ENCODE assay signal across 19 cellular contexts in the genomic region with DNA sequence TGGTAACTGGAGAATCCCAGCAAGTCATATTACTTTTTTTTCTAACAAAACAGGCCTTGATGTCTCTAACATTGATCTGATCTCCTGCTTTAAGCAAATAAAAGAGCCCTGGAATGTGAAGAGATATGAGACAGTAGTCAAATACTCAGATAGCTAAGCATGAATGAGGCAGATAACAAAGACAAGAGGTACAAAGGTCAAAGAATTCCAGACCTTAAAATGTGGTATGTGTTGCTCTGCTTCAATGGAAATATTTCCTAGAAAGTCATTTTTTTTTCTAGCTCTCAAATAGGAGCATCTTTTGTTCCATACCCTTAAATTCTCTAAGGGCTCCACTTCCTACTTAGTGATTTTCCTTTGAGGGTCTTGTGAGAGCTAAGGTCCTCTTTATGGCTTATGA. TPM values are rescaled to one million over a fixed set of nuclear protein-coding genes. Genes with fewer than 3 reads are reported as not detected.
A peak's percentile ranks its signal among the peaks of the same experiment; 100 is the strongest.
DNase-seq lines count a peak whose midpoint lies in the region; ATAC-seq, FAIRE-seq and TF ChIP-seq lines count a peak whose summit lies in the region.
"Had no signal": no experiment of that assay in that cellular context is flagged by ENCODE, and none has a peak within 500 bp of the region (broad histone marks: within the 10 kb centered on the region; RNA-seq: fewer than 3 reads in every experiment).

No MANE protein-coding gene starts in this region.

- DNase-seq in HepG2 (ENCODE audit: low spot score) (peak; percentile 95), right lobe of liver (no peak), Panc1 (ENCODE audit: low read depth, low spot score) (no peak), mesendoderm (peak; percentile 29), T-cell (no peak), NCI-H1417 (lab: John Stamatoyannopoulos, UW) (no peak)
- no peak for DNase-seq in activated T-cell treated with anti-CD3 and anti-CD28 coated beads, Interleukin-2, amount 50 U/mL, for 48 hours
- DNase-seq: CD4-positive, alpha-beta memory T cell; DMS153; DND-41; EL; H9; IMR-90 had no signal

- no peak for TF ChIP-seq RAD21 in HepG2 (CRISPR knock-in tag; IDR thresholded peaks at IDR 0.05)

- no peak overlapping the region for H3K18ac ChIP-seq in mesendoderm (ENCODE audit: low read length)

- H3K27me3 Mint-ChIP-seq in T-cell, result no peaks in the 10 kb centered on the region
- H3K27me3 Mint-ChIP-seq: CD4-positive, alpha-beta memory T cell had no signal

- H3K56ac ChIP-seq in mesendoderm (ENCODE audit: low read length), result no peak overlapping the region

- H3K79me1 ChIP-seq in mesendoderm (ENCODE audit: low read length), result no peaks in the 10 kb centered on the region

- peaks cover 9 to 60% (median 48%) of the 10 kb centered on the region in 3 donors for H3K9me3 Mint-ChIP-seq in T-cell

- peak; percentile 70 for ATAC-seq in HepG2
- no peak for ATAC-seq in right lobe of liver
- ATAC-seq in Panc1, result no peak
- no peak for ATAC-seq in T-cell (replicated peaks in 1 of 4)
- ATAC-seq: GM12878 had no signal

- H3K36me3 Mint-ChIP-seq in T-cell, result peaks cover 43% of the 10 kb centered on the region

- no peaks in the 10 kb centered on the region for H3K36me3 ChIP-seq in HepG2 (replicated peaks in 1 of 2; ENCODE audit: control insufficient read depth in 1 of 2, insufficient read depth in 2 of 2, low read length in 2 of 2)
- no peaks in the 10 kb centered on the region for H3K36me3 ChIP-seq in right lobe of liver
- H3K36me3 ChIP-seq in Panc1 (ENCODE audit: control insufficient read depth, insufficient read depth, low read length), result no peaks in the 10 kb centered on the region
- no peaks in the 10 kb centered on the region for H3K36me3 ChIP-seq in mesendoderm (ENCODE audit: control insufficient read depth, insufficient read depth, low read length)

- H3K27me3 ChIP-seq in HepG2 (ENCODE audit: control insufficient read depth in 1 of 2, insufficient read depth in 2 of 2, low read length in 2 of 2), result no peaks in the 10 kb centered on the region
- no peaks in the 10 kb centered on the region for H3K27me3 ChIP-seq in right lobe of liver
- H3K27me3 ChIP-seq in Panc1 (ENCODE audit: control insufficient read depth, insufficient read depth, low read length), result no peaks in the 10 kb centered on the region
- no peaks in the 10 kb centered on the region for H3K27me3 ChIP-seq in mesendoderm (ENCODE audit: insufficient read depth, low read length, poor library complexity)
- H3K27me3 ChIP-seq: BLaER1 had no signal

- H3K9me3 ChIP-seq in HepG2 (ENCODE audit: low read length) (peaks cover 67% of the 10 kb centered on the region), right lobe of liver (peaks cover 0 to 15% (median 6%) of the 10 kb centered on the region in 4 donors), Panc1 (ENCODE audit: control insufficient read depth, insufficient read depth, low read depth, low read length) (peaks cover 6% of the 10 kb centered on the region; the same call in 1 of the 2 replicates)

- CTCF ChIA-PET in HepG2 (lab: Yijun Ruan, JAX; ENCODE audit: low intra/inter-chr PET ratio, low total read pairs) (no interaction called here), Panc1 (lab: Charles Lee) (no interaction called here), T-cell (lab: Charles Lee) (no interaction called here)

- H3K4me3 ChIP-seq in HepG2 (replicated peaks in 1 of 3; ENCODE audit: insufficient read depth in 1 of 3, low read depth in 2 of 3, low read length in 3 of 3), result no peak overlapping the region
- H3K4me3 ChIP-seq in right lobe of liver, result no peak overlapping the region
- H3K4me3 ChIP-seq in Panc1 (ENCODE audit: low read depth in 2 of 2, low read length in 2 of 2), result no peak overlapping the region
- H3K4me3 ChIP-seq in mesendoderm (ENCODE audit: low read length), result no peak overlapping the region
- H3K4me3 ChIP-seq: BLaER1, GM12878 had no signal

- no peak overlapping the region for H3K23ac ChIP-seq in mesendoderm (ENCODE audit: low read length)

- no peak overlapping the region for H2BK5ac ChIP-seq in mesendoderm (ENCODE audit: low read length)

- H3K4me2 ChIP-seq in HepG2 (ENCODE audit: low read depth, low read length) (no peak overlapping the region), mesendoderm (ENCODE audit: low read length) (no peak overlapping the region)
- H3K4me2 ChIP-seq: BLaER1 had no signal

- in situ Hi-C loops in HepG2 (cut with HindIII; ENCODE audit: extremely low pct_ligation_motif_present, low pct_unique_long_range_greater_than_20kb) (no loop called here), Panc1 (cut with HindIII; ENCODE audit: low pct_unique_long_range_greater_than_20kb, low sequenced_read_pairs) (no loop called here)

- H3K4ac ChIP-seq in mesendoderm (ENCODE audit: low read depth, low read length), result no peak overlapping the region

- H4K20me1 ChIP-seq in HepG2 (ENCODE audit: insufficient read depth, low read length), result no peaks in the 10 kb centered on the region
- H4K20me1 ChIP-seq: BLaER1 had no signal

- H2AK5ac ChIP-seq in mesendoderm (ENCODE audit: low read length), result no peak overlapping the region

- intact Hi-C loops in HepG2 (cut with micrococcal nuclease; ENCODE audit: unreplicated experiment) (loop anchor here (2.0 kb wide), 1 partner anchor 79 kb away; no protein-coding TSS in a partner anchor), right lobe of liver (cut with DNase I) (no loop called here), Panc1 (cut with micrococcal nuclease; ENCODE audit: unreplicated experiment) (no loop called here)

- POLR2A ChIA-PET in HepG2 (lab: Yijun Ruan, JAX) (interaction anchor here (0.7 kb wide), 1 partner anchor 108 kb away, joined by 4 read pairs; no protein-coding TSS in a partner anchor), Panc1 (lab: Charles Lee) (no interaction called here), T-cell (lab: Charles Lee) (no interaction called here)

- BruUV-seq in HepG2 (replicated peaks; lab: Mats Ljungman, UMichigan) (no TSS peak), Panc1 (replicated peaks; lab: Mats Ljungman, UMichigan) (TSS peak; percentile 18)

- H3K9ac ChIP-seq in HepG2 (ENCODE audit: insufficient read depth, low read depth, low read length) (no peak overlapping the region), mesendoderm (ENCODE audit: low read length) (no peak overlapping the region)
- H3K9ac ChIP-seq: BLaER1 had no signal

- no peak overlapping the region for H3K27ac ChIP-seq in HepG2 (ENCODE audit: extremely low read length, insufficient read depth, low read length)
- H3K27ac ChIP-seq in right lobe of liver, result no peak overlapping the region
- H3K27ac ChIP-seq in Panc1 (ENCODE audit: low read length), result no peak overlapping the region
- no peak overlapping the region for H3K27ac ChIP-seq in mesendoderm (ENCODE audit: low read depth, low read length)
- H3K27ac ChIP-seq: 22Rv1, BLaER1 had no signal

- H3K4me1 ChIP-seq in HepG2 (ENCODE audit: insufficient read depth, low read length), result peaks cover 18% of the 10 kb centered on the region
- no peaks in the 10 kb centered on the region for H3K4me1 ChIP-seq in right lobe of liver
- no peaks in the 10 kb centered on the region for H3K4me1 ChIP-seq in Panc1 (ENCODE audit: control insufficient read depth, insufficient read depth, low read length)
- no peaks in the 10 kb centered on the region for H3K4me1 ChIP-seq in mesendoderm (ENCODE audit: control insufficient read depth, low read depth, low read length)
- H3K4me1 ChIP-seq: BLaER1 had no signal

- H4K8ac ChIP-seq in mesendoderm (ENCODE audit: low read depth, low read length), result no peak overlapping the region

- no peaks in the 10 kb centered on the region for H3K79me2 ChIP-seq in HepG2 (ENCODE audit: insufficient read depth, low read length)
- no peaks in the 10 kb centered on the region for H3K79me2 ChIP-seq in mesendoderm (ENCODE audit: control insufficient read depth, insufficient read depth, low read length)

- H3K27ac Mint-ChIP-seq in T-cell, result no peak overlapping the region
- H3K27ac Mint-ChIP-seq: CD14-positive monocyte; CD4-positive, alpha-beta memory T cell; H9 had no signal

- no peak for TF ChIP-seq CTCF in HepG2 (CRISPR knock-in tag; IDR thresholded peaks at IDR 0.05)
- TF ChIP-seq CTCF in right lobe of liver (IDR thresholded peaks at IDR 0.05), result no peak
- TF ChIP-seq CTCF in Panc1 (IDR thresholded peaks at IDR 0.05), result no peak

- H2BK15ac ChIP-seq in mesendoderm (replicated peaks; ENCODE audit: low read depth), result no peak overlapping the region

- TF ChIP-seq EP300 in HepG2 (IDR thresholded peaks at IDR 0.05; ENCODE audit: low read depth in 2 of 2, low read length in 2 of 2), result peak in 1 of 2 experiments; percentile 47; a peak in 1 of 4 replicates
- 0 out of 2 replicates have a peak, but pooled peaks have one; percentile 14 for TF ChIP-seq EP300 in HepG2 (CRISPR knock-in tag; IDR thresholded peaks at IDR 0.05; ENCODE audit: borderline replicate concordance)

- H3K4me3 Mint-ChIP-seq in T-cell, result no peak overlapping the region
- H3K4me3 Mint-ChIP-seq: CD14-positive monocyte; CD4-positive, alpha-beta memory T cell; H9 had no signal

- TF ChIP-seq POLR2A in HepG2 (IDR thresholded peaks at IDR 0.05; ENCODE audit: insufficient read depth in 1 of 2, low read depth in 2 of 2, low read length in 2 of 2), result no peak
- no peak for TF ChIP-seq POLR2A in right lobe of liver (IDR thresholded peaks at IDR 0.05)

- H2BK120ac ChIP-seq in mesendoderm (ENCODE audit: low read depth, low read length), result no peak overlapping the region

- FAIRE-seq in HepG2 (lab: Jason Lieb, UNC), result peak; percentile 36
- FAIRE-seq: GM12878, GM19239, H1 had no signal

- peaks cover 0 to 3% (median 0%) of the 10 kb centered on the region in 3 donors for H3K4me1 Mint-ChIP-seq in T-cell
- H3K4me1 Mint-ChIP-seq: CD14-positive monocyte; CD4-positive, alpha-beta memory T cell had no signal

- no peak overlapping the region for H4K5ac ChIP-seq in mesendoderm (ENCODE audit: low read length)

- no peak overlapping the region for H2AFZ ChIP-seq in HepG2 (ENCODE audit: low read length)

RNA-seq across cellular contexts. Expression of a gene that starts 54.6 kb away (rescaled TPM):
- total RNA-seq in HepG2 (2016; rRNA removed; fragmentation: Illumina TruSeq; extraction: Trizol), result 4.6 and 5.6 TPM in 2 replicates
- 2.2 and 2.3 TPM in 2 replicates for total RNA-seq in HepG2 (2016; cell fraction: cytosol; rRNA removed; fragmentation: Illumina TruSeq; extraction: Trizol; ENCODE audit: low read depth)
- total RNA-seq in HepG2 (2016; cell fraction: insoluble cytoplasmic fraction; rRNA removed; fragmentation: Illumina TruSeq; extraction: Trizol), result 4.0 and 5.4 TPM in 2 replicates
- total RNA-seq in HepG2 (2016; cell fraction: membrane; rRNA removed; fragmentation: Illumina TruSeq; extraction: Trizol), result 1.9 and 2.5 TPM in 2 replicates
- total RNA-seq in HepG2 (2016; cell fraction: nucleus; rRNA removed; fragmentation: Illumina TruSeq; extraction: Trizol), result 9.6 and 9.7 TPM in 2 replicates
- 2.6 TPM in 2 replicates for polyA plus RNA-seq in HepG2 (2011; rRNA removed)
- 0.68 and 1.6 TPM in 2 replicates for polyA plus RNA-seq in HepG2 (2011; cell fraction: cytosol; rRNA removed)
- polyA plus RNA-seq in HepG2 (2011; cell fraction: nucleus; rRNA removed), result 1.6 and 2.1 TPM in 2 replicates
- 3.7 and 4.1 TPM in 2 replicates for polyA plus RNA-seq in HepG2 (2012)
- 0.17 and 0.38 TPM in 2 replicates for polyA plus RNA-seq in HepG2 (2016; cell fraction: cytosol; fragmentation: Illumina TruSeq; extraction: Trizol; ENCODE audit: low read depth)
- polyA plus RNA-seq in HepG2 (2016; cell fraction: insoluble cytoplasmic fraction; fragmentation: Illumina TruSeq; extraction: Trizol; ENCODE audit: low read depth), result 6.1 and 6.6 TPM in 2 replicates
- 0.87 and 0.90 TPM in 2 replicates for polyA plus RNA-seq in HepG2 (2016; cell fraction: membrane; fragmentation: Illumina TruSeq; extraction: Trizol; ENCODE audit: low read depth)
- polyA plus RNA-seq in HepG2 (2016; cell fraction: nucleus; fragmentation: Illumina TruSeq; extraction: Trizol; ENCODE audit: insufficient read depth, low read depth), result 7.1 and 7.5 TPM in 2 replicates
- polyA minus RNA-seq in HepG2 (2011; rRNA and poly(A)+ RNA removed; ENCODE audit: low replicate concordance), result 1.0 and 11.6 TPM in 2 replicates
- 2.7 and 3.7 TPM in 2 replicates for polyA minus RNA-seq in HepG2 (2011; cell fraction: cytosol; rRNA and poly(A)+ RNA removed)
- 13.6 and 18.0 TPM in 2 replicates for polyA minus RNA-seq in HepG2 (2011; cell fraction: nucleus; rRNA and poly(A)+ RNA removed)
- total RNA-seq in right lobe of liver, result 1 to 10 TPM; 5.2 to 10.0 (median 8.0) TPM
- total RNA-seq in Panc1 (2021; ENCODE audit: unreplicated experiment), result 12.1 TPM
- polyA plus RNA-seq in Panc1 (2012; ENCODE audit: insufficient read length), result 3.0 TPM
- polyA plus RNA-seq in mesendoderm (2013, experiment 1 of 2), result 20.2 TPM
- polyA plus RNA-seq in mesendoderm (2013, experiment 2 of 2), result 19.5 TPM
- 10 to 100 TPM in 4 of 5 donors, 1 to 10 TPM in 1; 9.8 to 15.4 (median 13.8) TPM for total RNA-seq in T-cell

Comparison
In these comparisons a context has a peak if more than half of its experiments do, and no peak if none do; other contexts are left out.
1. DNase-seq: peak in HepG2 (single experiment) and mesendoderm (single experiment); none in right lobe of liver (0 of 3), Panc1 (single experiment), T-cell (0 of 34), activated T-cell treated with anti-CD3 and anti-CD28 coated beads, Interleukin-2, amount 50 U/mL, for 48 hours (0 of 2) and NCI-H1417 (0 of 3).